In the genomic region with DNA sequence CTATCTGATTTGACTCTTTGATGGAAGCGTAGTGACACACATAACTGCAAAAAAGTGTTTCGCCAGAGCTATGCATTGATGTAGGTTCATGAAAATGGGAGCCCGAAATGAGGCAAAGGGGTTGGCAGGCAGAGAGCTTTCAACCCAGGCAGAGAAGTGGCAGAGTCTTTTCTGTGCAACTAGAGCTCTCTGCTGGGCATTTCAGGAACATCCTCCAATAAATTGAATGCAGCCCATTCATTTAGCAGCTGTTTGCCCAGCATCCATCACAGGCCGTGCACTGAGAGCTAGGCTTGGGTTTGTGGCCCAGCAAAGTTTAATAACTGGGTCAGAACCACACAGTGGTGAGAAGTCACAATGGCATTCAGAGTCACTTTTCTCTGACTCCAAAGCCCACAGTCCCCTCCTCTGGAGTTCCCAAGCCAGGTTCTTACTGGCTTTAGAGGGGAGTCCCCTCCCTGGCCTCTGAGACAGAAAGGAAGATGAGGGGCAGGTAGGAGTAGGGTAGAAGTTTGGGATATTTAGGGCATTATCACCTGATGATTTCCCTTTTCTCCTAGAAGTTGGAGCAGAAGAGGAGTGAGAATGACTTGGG, we compare ENCODE assay signal across 9 cellular contexts. TPM values are rescaled to one million over a fixed set of nuclear protein-coding genes. Genes with fewer than 3 reads are reported as not detected.
A peak's percentile ranks its signal among the peaks of the same experiment; 100 is the strongest.
DNase-seq lines count a peak whose midpoint lies in the region; ATAC-seq and TF ChIP-seq lines count a peak whose summit lies in the region.
"Had no signal": no experiment of that assay in that cellular context is flagged by ENCODE, and none has a peak within 500 bp of the region (broad histone marks: within the 10 kb centered on the region; RNA-seq: fewer than 3 reads in every experiment).

No MANE protein-coding gene starts in this region.

- intact Hi-C loops in cardiac septum (cut with DNase I) = no loop called here

- H3F3A ChIP-seq in SK-N-SH (replicated peaks; ENCODE audit: insufficient read depth) = no peaks in the 10 kb centered on the region
- no peaks in the 10 kb centered on the region for H3F3A ChIP-seq in smooth muscle cell (ENCODE audit: low read depth)

- peak; percentile 84 for TF ChIP-seq RAD21 in SK-N-SH (IDR thresholded peaks at IDR 0.05; ENCODE audit: low read length)

- H3K36me3 ChIP-seq in cardiac muscle cell (no peaks in the 10 kb centered on the region), SK-N-SH (replicated peaks in 1 of 2; ENCODE audit: control insufficient read depth in 1 of 2, insufficient read depth in 2 of 2, low read length in 1 of 2) (no peaks in the 10 kb centered on the region), smooth muscle cell (ENCODE audit: low read depth) (no peaks in the 10 kb centered on the region)

- no peak overlapping the region for H2AFZ ChIP-seq in SK-N-SH (ENCODE audit: low read depth)
- H2AFZ ChIP-seq in smooth muscle cell (ENCODE audit: low read depth) = no peak overlapping the region

- H3K4me1 ChIP-seq in cardiac muscle cell (ENCODE audit: low read depth) (no peaks in the 10 kb centered on the region), SK-N-SH (ENCODE audit: control insufficient read depth in 1 of 2, insufficient read depth in 2 of 2, low read depth in 1 of 2, low read length in 1 of 2) (peaks cover 0 to 10% of the 10 kb centered on the region in 2 experiments; a peak in 1 of 4 replicates), smooth muscle cell (ENCODE audit: low read depth) (no peaks in the 10 kb centered on the region)

- H3K27ac ChIP-seq in cardiac muscle cell = no peak overlapping the region
- no peak overlapping the region for H3K27ac ChIP-seq in SK-N-SH (ENCODE audit: low read depth in 2 of 2, low read length in 1 of 2)
- no peak overlapping the region for H3K27ac ChIP-seq in smooth muscle cell (ENCODE audit: low read depth)

- ATAC-seq in GM21360 (IDR thresholded peaks at IDR 0.05; ENCODE audit: unreplicated experiment) = no peak
- no peak for ATAC-seq in GM18861 (IDR thresholded peaks at IDR 0.05; ENCODE audit: unreplicated experiment)

- H3K4me2 ChIP-seq in SK-N-SH (no peak overlapping the region), smooth muscle cell (no peak overlapping the region)

- POLR2A ChIA-PET in SK-N-SH (lab: Yijun Ruan, JAX) = interaction anchor here (1.0 to 1.2 kb wide), 2 partner anchors 74 to 105 kb away, joined by 3 to 5 read pairs; no protein-coding TSS in a partner anchor

- DNase-seq in cardiac muscle cell (ENCODE audit: low read depth in 1 of 2, low spot score in 1 of 2) = peak; percentile 37 to 61
- no peak for DNase-seq in cardiac septum (ENCODE audit: low spot score)
- peak; percentile 47 for DNase-seq in MV-4-11 (lab: John Stamatoyannopoulos, UW)
- peak; percentile 65 for DNase-seq in SK-N-SH
- peak; percentile 56 for DNase-seq in fibroblast of pulmonary artery (ENCODE audit: low read depth)
- no peak for DNase-seq in smooth muscle cell (lab: John Stamatoyannopoulos, UW; ENCODE audit: unreplicated experiment)
- DNase-seq: activated naive CD8-positive, alpha-beta T cell treated with anti-CD3 and anti-CD28 coated beads, Interleukin-2, amount 10 ng/mL, durations not matched to agents 7 days and 5 days had no signal

- no peak overlapping the region for H3K4me3 ChIP-seq in cardiac muscle cell
- H3K4me3 ChIP-seq in SK-N-SH (ENCODE audit: low read depth in 2 of 2, low read length in 1 of 2) = no peak overlapping the region
- H3K4me3 ChIP-seq in fibroblast of pulmonary artery (replicated peaks; ENCODE audit: low read depth, low read length) = no peak overlapping the region
- H3K4me3 ChIP-seq in smooth muscle cell = no peak overlapping the region

- H3K9ac ChIP-seq in SK-N-SH (no peak overlapping the region), smooth muscle cell (ENCODE audit: low read depth) (no peak overlapping the region)

- TF ChIP-seq EP300 in SK-N-SH (IDR thresholded peaks at IDR 0.05; ENCODE audit: borderline replicate concordance in 1 of 2, low read depth in 1 of 2, low read length in 1 of 2) = no peak

- H3K9me2 ChIP-seq in SK-N-SH = no peaks in the 10 kb centered on the region

- H3K9me3 ChIP-seq in cardiac muscle cell (ENCODE audit: low read depth) (no peaks in the 10 kb centered on the region), SK-N-SH (no peaks in the 10 kb centered on the region), smooth muscle cell (replicated peaks; ENCODE audit: low read depth) (no peaks in the 10 kb centered on the region)

- TF ChIP-seq CTCF in cardiac muscle cell (IDR thresholded peaks at IDR 0.05; ENCODE audit: low read depth, low read length) (peak; percentile 48), SK-N-SH (IDR thresholded peaks at IDR 0.05) (peak; percentile 45), fibroblast of pulmonary artery (IDR thresholded peaks at IDR 0.05; ENCODE audit: low read length, missing control alignments) (peak; percentile 42), smooth muscle cell (IDR thresholded peaks at IDR 0.05; ENCODE audit: borderline replicate concordance, insufficient read depth, poor library complexity, severe bottlenecking) (peak; percentile 14)

- H4K20me1 ChIP-seq in SK-N-SH (ENCODE audit: insufficient read depth) (no peaks in the 10 kb centered on the region), smooth muscle cell (ENCODE audit: low read depth) (no peaks in the 10 kb centered on the region)

- H3K27me3 ChIP-seq in cardiac muscle cell (peaks cover 2% of the 10 kb centered on the region), SK-N-SH (ENCODE audit: insufficient read depth) (no peaks in the 10 kb centered on the region), smooth muscle cell (ENCODE audit: low read depth) (peaks cover 1% of the 10 kb centered on the region)

- 54% methylated on average over 4 of the region's 4 CpGs for WGBS in SK-N-SH (ENCODE audit: low lambda C conversion rate)
- 83% methylated on average over 4 of the region's 4 CpGs for WGBS in smooth muscle cell (ENCODE audit: low lambda C conversion rate)

- CTCF ChIA-PET in SK-N-SH (lab: Yijun Ruan, JAX) = interaction anchor here (0.6 to 4.0 kb wide), 38 partner anchors 8 to 467 kb away, joined by 3 to 27 read pairs (median 4); no protein-coding TSS in a partner anchor

- no peaks in the 10 kb centered on the region for H3K79me2 ChIP-seq in SK-N-SH (ENCODE audit: insufficient read depth)
- H3K79me2 ChIP-seq in smooth muscle cell (ENCODE audit: low read depth) = no peaks in the 10 kb centered on the region

TF ChIP-seq in SK-N-SH, 30 proteins besides CTCF, POLR2A, EP300 and RAD21:
- TF ChIP-seq, protein P1, sequence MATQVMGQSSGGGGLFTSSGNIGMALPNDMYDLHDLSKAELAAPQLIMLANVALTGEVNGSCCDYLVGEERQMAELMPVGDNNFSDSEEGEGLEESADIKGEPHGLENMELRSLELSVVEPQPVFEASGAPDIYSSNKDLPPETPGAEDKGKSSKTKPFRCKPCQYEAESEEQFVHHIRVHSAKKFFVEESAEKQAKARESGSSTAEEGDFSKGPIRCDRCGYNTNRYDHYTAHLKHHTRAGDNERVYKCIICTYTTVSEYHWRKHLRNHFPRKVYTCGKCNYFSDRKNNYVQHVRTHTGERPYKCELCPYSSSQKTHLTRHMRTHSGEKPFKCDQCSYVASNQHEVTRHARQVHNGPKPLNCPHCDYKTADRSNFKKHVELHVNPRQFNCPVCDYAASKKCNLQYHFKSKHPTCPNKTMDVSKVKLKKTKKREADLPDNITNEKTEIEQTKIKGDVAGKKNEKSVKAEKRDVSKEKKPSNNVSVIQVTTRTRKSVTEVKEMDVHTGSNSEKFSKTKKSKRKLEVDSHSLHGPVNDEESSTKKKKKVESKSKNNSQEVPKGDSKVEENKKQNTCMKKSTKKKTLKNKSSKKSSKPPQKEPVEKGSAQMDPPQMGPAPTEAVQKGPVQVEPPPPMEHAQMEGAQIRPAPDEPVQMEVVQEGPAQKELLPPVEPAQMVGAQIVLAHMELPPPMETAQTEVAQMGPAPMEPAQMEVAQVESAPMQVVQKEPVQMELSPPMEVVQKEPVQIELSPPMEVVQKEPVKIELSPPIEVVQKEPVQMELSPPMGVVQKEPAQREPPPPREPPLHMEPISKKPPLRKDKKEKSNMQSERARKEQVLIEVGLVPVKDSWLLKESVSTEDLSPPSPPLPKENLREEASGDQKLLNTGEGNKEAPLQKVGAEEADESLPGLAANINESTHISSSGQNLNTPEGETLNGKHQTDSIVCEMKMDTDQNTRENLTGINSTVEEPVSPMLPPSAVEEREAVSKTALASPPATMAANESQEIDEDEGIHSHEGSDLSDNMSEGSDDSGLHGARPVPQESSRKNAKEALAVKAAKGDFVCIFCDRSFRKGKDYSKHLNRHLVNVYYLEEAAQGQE (IDR thresholded peaks at IDR 0.05; ENCODE audit: low read depth, low read length) = no peak
- peak; percentile 52 for TF ChIP-seq SMC3 (IDR thresholded peaks at IDR 0.05; ENCODE audit: low read depth, low read length)
TF ChIP-seq in SK-N-SH: peak in this region for 1.

RNA-seq across cellular contexts. Expression of a gene that starts 31.8 kb away (rescaled TPM):
- total RNA-seq in cardiac muscle cell (35.7 and 38.0 TPM in 2 replicates), cardiac septum (35.0 TPM), smooth muscle cell (24.9 and 43.0 TPM in 2 replicates)
- polyA plus RNA-seq in cardiac muscle cell (38.3 and 38.7 TPM in 2 replicates), SK-N-SH (2012; rRNA removed) (32.1 and 38.5 TPM in 2 replicates), smooth muscle cell (33.1 and 37.9 TPM in 2 replicates)
- 22.3 and 28.4 TPM in 2 replicates for polyA plus RNA-seq in SK-N-SH (2012; cell fraction: cytosol; rRNA removed)
- 50.3 and 60.9 TPM in 2 replicates for polyA plus RNA-seq in SK-N-SH (2012; cell fraction: nucleus; rRNA removed)

Comparison
In these comparisons a context has a peak if more than half of its experiments do, and no peak if none do; other contexts are left out.
1. DNase-seq: peak in cardiac muscle cell (2 of 2), MV-4-11 (single experiment), SK-N-SH (single experiment) and fibroblast of pulmonary artery (single experiment); none in cardiac septum (single experiment) and smooth muscle cell (single experiment).
2. Peak in every context shown above with its lines, with median percentiles within 50 percentile points of each other: CTCF ChIP-seq.